In genomic region chr10:71143610-71144009, GRCh38 we compare ENCODE assay signal across 13 cellular contexts.
DNase-seq lines count a peak whose midpoint lies in the region; ATAC-seq and TF ChIP-seq lines count a peak whose summit lies in the region.
"Had no signal": no experiment of that assay in that cellular context is flagged by ENCODE, and none has a peak within 500 bp of the region (broad histone marks: within the 10 kb centered on the region; RNA-seq: fewer than 3 reads in every experiment).

No MANE protein-coding gene starts in this region.

- no peaks in the 10 kb centered on the region for H3K36me3 ChIP-seq in ascending aorta
- H3K36me3 ChIP-seq in tibial artery = no peaks in the 10 kb centered on the region

- intact Hi-C loops in ascending aorta (cut with DNase I) (loop anchor here (5.0 kb wide), 1 partner anchor 56 kb away; no protein-coding TSS in a partner anchor), left ventricle myocardium superior (cut with micrococcal nuclease) (no loop called here), tibial artery (cut with DNase I; ENCODE audit: low total_unique reads) (no loop called here)

- peak in 1 of 2 donors; percentile 70 for DNase-seq in ascending aorta (ENCODE audit: low spot score in 2 of 2)
- peak; percentile 72 for DNase-seq in coronary artery (ENCODE audit: low spot score)
- no peak for DNase-seq in left ventricle myocardium superior
- DNase-seq in tibial artery = no peak
- no peak for DNase-seq in stimulated activated naive CD8-positive, alpha-beta T cell treated with anti-CD3 and anti-CD28 coated beads, Interleukin-15, Interleukin-2, amounts not matched to agents 100 U/mL and 50 U/mL, for 24 hours
- DNase-seq in NCI-H187 treated with DMSO at 0.1 percent for 48 hours (lab: John Stamatoyannopoulos, UW) = no peak
- DNase-seq: AML-193; Caco-2; CD4-positive, alpha-beta T cell; HCEC 1CT; IMR-90 had no signal

- peak; percentile 40 for ATAC-seq in left ventricle myocardium superior
- ATAC-seq in stimulated activated naive CD8-positive, alpha-beta T cell treated with anti-CD3 and anti-CD28 coated beads, Interleukin-15, Interleukin-2, amounts not matched to agents 100 U/mL and 50 U/mL, for 24 hours = no peak
- ATAC-seq: GM23338 had no signal

- no peak for TF ChIP-seq CTCF in ascending aorta (IDR thresholded peaks at IDR 0.05)
- TF ChIP-seq CTCF in coronary artery (IDR thresholded peaks at IDR 0.05) = no peak
- TF ChIP-seq CTCF in tibial artery (IDR thresholded peaks at IDR 0.05) = no peak

- H3K9me3 ChIP-seq in ascending aorta (no peaks in the 10 kb centered on the region), tibial artery (no peaks in the 10 kb centered on the region)
- H3K9me3 ChIP-seq: Caco-2 had no signal

- H3K27me3 ChIP-seq in ascending aorta (no peaks in the 10 kb centered on the region), tibial artery (no peaks in the 10 kb centered on the region)

- H3K27ac ChIP-seq in ascending aorta (peak overlapping the region; percentile 58 to 78), coronary artery (peak overlapping the region; percentile 17 to 70), tibial artery (peak overlapping the region; percentile 21 to 48)
- H3K27ac ChIP-seq: C4-2B had no signal

- H3K4me3 ChIP-seq in ascending aorta (no peak overlapping the region), coronary artery (no peak overlapping the region), tibial artery (no peak overlapping the region)
- H3K4me3 ChIP-seq: GM23338 had no signal

- H3K4me1 ChIP-seq in ascending aorta (peaks cover 5 to 16% of the 10 kb centered on the region in 2 donors), tibial artery (peaks cover 0 to 20% (median 12%) of the 10 kb centered on the region in 4 donors)
- H3K4me1 ChIP-seq: Caco-2 had no signal
